13 cellular contexts compared by ENCODE assay signal in the genomic region with DNA sequence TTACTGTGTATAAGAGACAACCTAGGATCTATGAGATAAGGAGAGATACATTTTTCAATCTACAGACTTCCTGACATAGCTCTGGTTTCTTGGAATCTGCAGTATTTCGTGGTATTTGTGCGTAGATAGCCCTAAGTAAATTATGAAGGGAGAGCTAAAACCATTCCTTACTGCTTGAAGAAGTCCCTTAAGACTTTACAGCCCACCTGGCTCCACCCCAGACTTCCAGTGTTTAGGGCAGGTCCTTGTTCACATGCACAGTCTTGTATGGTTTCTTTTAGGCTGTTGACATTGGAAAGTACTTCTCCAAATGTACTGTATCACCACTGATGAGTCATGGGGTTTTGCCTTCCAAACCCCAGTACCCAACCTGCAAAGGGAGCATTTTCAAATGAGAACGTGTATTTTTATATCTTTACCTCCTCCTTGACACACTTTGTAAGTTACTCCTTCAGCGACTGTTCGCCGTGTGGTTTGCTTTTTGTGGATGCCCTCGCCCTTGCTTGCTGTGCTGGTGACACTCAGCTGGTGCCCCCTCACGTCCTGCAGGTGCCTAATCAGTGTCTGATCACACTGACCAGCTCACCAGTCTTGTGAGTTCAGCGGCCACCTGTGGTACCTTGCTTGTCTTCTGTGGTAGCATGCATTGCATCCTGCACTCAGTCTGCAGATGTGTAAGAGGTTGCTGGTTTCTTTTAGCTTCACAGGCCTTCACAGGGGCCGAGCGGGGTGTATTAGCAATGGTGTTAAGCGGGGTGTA.
DNase-seq lines count a peak whose midpoint lies in the region; ATAC-seq, FAIRE-seq and TF ChIP-seq lines count a peak whose summit lies in the region.
"Had no signal": no experiment of that assay in that cellular context is flagged by ENCODE, and none has a peak within 500 bp of the region (broad histone marks: within the 10 kb centered on the region; RNA-seq: fewer than 3 reads in every experiment).

No MANE protein-coding gene starts in this region.

- H3K27me3 Mint-ChIP-seq in Calu3 (ENCODE audit: unreplicated experiment), result no peaks in the 10 kb centered on the region
- H3K27me3 Mint-ChIP-seq in activated T-helper 17 cell treated with anti-CD3 and anti-CD28 coated beads, Interleukin-2, amount 50 U/mL, for 72 hours, result no peaks in the 10 kb centered on the region

- peak; percentile 85 for ATAC-seq in esophagus mucosa
- no peak for ATAC-seq in activated T-helper 17 cell treated with anti-CD3 and anti-CD28 coated beads, Interleukin-2, amount 50 U/mL, for 72 hours (replicated peaks)
- no peak for ATAC-seq in left colon
- ATAC-seq in HG03175 (IDR thresholded peaks at IDR 0.05; ENCODE audit: unreplicated experiment), result no peak

- intact Hi-C loops in Calu3 (cut with micrococcal nuclease; ENCODE audit: unreplicated experiment) (loop anchor here (2.0 to 5.0 kb wide), 2 partner anchors 60 to 179 kb away; no protein-coding TSS in a partner anchor), left colon (cut with DNase I, micrococcal nuclease) (no loop called here)

- no peaks in the 10 kb centered on the region for H3K27me3 ChIP-seq in osteoblast (ENCODE audit: insufficient read depth, low read length)
- H3K27me3 ChIP-seq: transverse colon had no signal

- no peak for FAIRE-seq in GM12891 (lab: Jason Lieb, UNC)
- FAIRE-seq: colon had no signal

- no peaks in the 10 kb centered on the region for H3K9me3 Mint-ChIP-seq in Calu3 (ENCODE audit: low read depth, unreplicated experiment)
- no peaks in the 10 kb centered on the region for H3K9me3 Mint-ChIP-seq in activated T-helper 17 cell treated with anti-CD3 and anti-CD28 coated beads, Interleukin-2, amount 50 U/mL, for 72 hours
- H3K9me3 Mint-ChIP-seq: neural crest cell had no signal

- CTCF ChIA-PET in Calu3 (lab: Charles Lee), result interaction anchor here (0.6 to 1.1 kb wide), 2 partner anchors 60 to 204 kb away, joined by 3 to 7 read pairs; no protein-coding TSS in a partner anchor

- peaks cover 47% of the 10 kb centered on the region for H3K36me3 ChIP-seq in osteoblast (ENCODE audit: insufficient read depth, low read length)

- BruUV-seq in Calu3 (replicated peaks; lab: Mats Ljungman, UMichigan), result no TSS peak

- H3K4me3 Mint-ChIP-seq in Calu3 (ENCODE audit: low read depth, unreplicated experiment), result peak overlapping the region; percentile 27
- no peak overlapping the region for H3K4me3 Mint-ChIP-seq in activated T-helper 17 cell treated with anti-CD3 and anti-CD28 coated beads, Interleukin-2, amount 50 U/mL, for 72 hours
- H3K4me3 Mint-ChIP-seq: neural crest cell had no signal

- H4K20me1 ChIP-seq in osteoblast (ENCODE audit: insufficient read depth, low read length), result peaks cover 15% of the 10 kb centered on the region

- H3K79me2 ChIP-seq in osteoblast (ENCODE audit: insufficient read depth, low read length), result peaks cover 9% of the 10 kb centered on the region

- H3K27ac Mint-ChIP-seq in Calu3 (ENCODE audit: unreplicated experiment), result peak overlapping the region; percentile 62
- no peak overlapping the region for H3K27ac Mint-ChIP-seq in activated T-helper 17 cell treated with anti-CD3 and anti-CD28 coated beads, Interleukin-2, amount 50 U/mL, for 72 hours

- H3K4me1 Mint-ChIP-seq in Calu3 (ENCODE audit: low read depth, unreplicated experiment), result peaks cover 20% of the 10 kb centered on the region
- peaks cover 13% of the 10 kb centered on the region for H3K4me1 Mint-ChIP-seq in activated T-helper 17 cell treated with anti-CD3 and anti-CD28 coated beads, Interleukin-2, amount 50 U/mL, for 72 hours
- H3K4me1 Mint-ChIP-seq: neural crest cell had no signal

- peak overlapping the region; percentile 80 for H3K4me2 ChIP-seq in osteoblast (ENCODE audit: insufficient read depth, low read length)

- peaks cover 36% of the 10 kb centered on the region for H3K4me1 ChIP-seq in osteoblast (ENCODE audit: insufficient read depth, low read length)
- H3K4me1 ChIP-seq: transverse colon had no signal

- H3K27ac ChIP-seq in osteoblast (ENCODE audit: low read depth, low read length), result peak overlapping the region; percentile 78
- H3K27ac ChIP-seq: transverse colon had no signal

- H3K36me3 Mint-ChIP-seq in Calu3 (ENCODE audit: insufficient read depth, unreplicated experiment), result peaks cover 61% of the 10 kb centered on the region
- peaks cover 98% of the 10 kb centered on the region for H3K36me3 Mint-ChIP-seq in activated T-helper 17 cell treated with anti-CD3 and anti-CD28 coated beads, Interleukin-2, amount 50 U/mL, for 72 hours (ENCODE audit: low read depth)

- TF ChIP-seq CTCF in Calu3 (IDR thresholded peaks at IDR 0.05; ENCODE audit: unreplicated experiment) (no peak), osteoblast (IDR thresholded peaks at IDR 0.05; ENCODE audit: extremely low read depth, low read depth, low read length) (no peak)

- H2AFZ ChIP-seq in osteoblast (ENCODE audit: low read length), result no peak overlapping the region

- H3K9me3 ChIP-seq in osteoblast (ENCODE audit: low read depth, low read length), result no peaks in the 10 kb centered on the region
- H3K9me3 ChIP-seq: transverse colon had no signal

- no peak for TF ChIP-seq POLR2A in GM12891 (IDR thresholded peaks at IDR 0.05; ENCODE audit: low read depth, low read length)

- DNase-seq in Calu3, result no peak
- DNase-seq in NCI-H226, result peak; percentile 12
- DNase-seq in osteoblast (ENCODE audit: insufficient read length, low spot score, missing footprints), result peak; percentile 73
- DNase-seq in left colon, result no peak
- DNase-seq in GM12891 (ENCODE audit: insufficient read length, low spot score), result no peak
- DNase-seq: KG1, NCI-H524 treated with DMSO at 0.1 percent for 48 hours, transverse colon had no signal

- H3K4me3 ChIP-seq in osteoblast (ENCODE audit: insufficient read depth, low read length), result peak overlapping the region; percentile 32
- H3K4me3 ChIP-seq: transverse colon had no signal

TF ChIP-seq in GM12891, 5 proteins besides CTCF, POLR2A, EP300 and RAD21:
- TF ChIP-seq TAF1 (IDR thresholded peaks at IDR 0.05; ENCODE audit: low read depth, low read length) (no peak), POLR2AphosphoS5 (IDR thresholded peaks at IDR 0.05; ENCODE audit: low read depth, low read length) (no peak), POU2F2 (IDR thresholded peaks at IDR 0.05; ENCODE audit: low read depth, low read length) (no peak), PAX5 (IDR thresholded peaks at IDR 0.05; ENCODE audit: insufficient read depth, low read length, severe bottlenecking) (no peak), SPI1 (IDR thresholded peaks at IDR 0.05; ENCODE audit: low read depth, low read length) (no peak)

Comparison
In these comparisons a context has a peak if more than half of its experiments do, and no peak if none do; other contexts are left out.
1. DNase-seq: peak in NCI-H226 (single experiment) and osteoblast (single experiment); none in Calu3 (single experiment), left colon (0 of 2) and GM12891 (single experiment).